1 cellular context compared by ENCODE assay signal in genomic region chr5:169296456-169297220, GRCh38.
TF ChIP-seq lines count a peak whose summit lies in the region.

No MANE protein-coding gene starts in this region.

TF ChIP-seq in endothelial cell of umbilical vein, 7 proteins besides CTCF, POLR2A, EP300 and RAD21 (continued from another document):
- no peak for TF ChIP-seq FOS (IDR thresholded peaks at IDR 0.05; ENCODE audit: borderline replicate concordance, insufficient read depth, low read length)
TF ChIP-seq in endothelial cell of umbilical vein: peak in this region for 0.
